Comparison of ENCODE assay signal across 1 cellular context in genomic region chr1:204925701-204926100, GRCh38.
TF ChIP-seq lines count a peak whose summit lies in the region.

No MANE protein-coding gene starts in this region.

TF ChIP-seq in HepG2, 621 proteins besides CTCF, POLR2A, EP300 and RAD21 (continued from another document):
- TF ChIP-seq PLSCR1 (CRISPR knock-in tag; IDR thresholded peaks at IDR 0.05; ENCODE audit: borderline replicate concordance) (no peak), ZNF776 (CRISPR knock-in tag; IDR thresholded peaks at IDR 0.05) (no peak), ADNP (CRISPR knock-in tag; IDR thresholded peaks at IDR 0.05) (no peak)
